In the genomic region with DNA sequence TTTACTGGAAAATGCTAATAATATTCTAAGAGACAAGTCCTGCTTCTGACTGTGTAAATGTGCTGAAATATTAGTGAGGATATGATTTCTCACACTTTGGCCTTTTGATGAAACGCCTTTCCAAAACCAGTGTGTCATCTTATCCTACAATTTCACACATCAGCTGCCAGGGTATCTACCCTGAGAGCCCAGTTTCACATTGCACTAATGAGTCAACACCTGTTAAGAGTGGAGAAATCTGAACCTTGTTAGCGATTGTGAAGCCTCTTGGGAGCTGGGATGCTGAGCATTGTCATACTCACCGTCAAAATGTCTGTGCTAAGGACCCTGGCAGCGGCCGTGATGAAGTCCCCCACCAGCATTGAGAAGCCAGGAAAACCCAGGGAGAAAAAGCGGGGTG, we compare ENCODE assay signal across 12 cellular contexts.
DNase-seq lines count a peak whose midpoint lies in the region; ATAC-seq and TF ChIP-seq lines count a peak whose summit lies in the region.
"Had no signal": no experiment of that assay in that cellular context is flagged by ENCODE, and none has a peak within 500 bp of the region (broad histone marks: within the 10 kb centered on the region; RNA-seq: fewer than 3 reads in every experiment).

No MANE protein-coding gene starts in this region.

- H3K36me3 Mint-ChIP-seq in activated CD4-positive, alpha-beta T cell treated with anti-CD3 and anti-CD28 coated beads, Interleukin-2, amount 10 ng/mL, durations not matched to agents 24 days and 14 days (ENCODE audit: low read depth): peaks cover 35% of the 10 kb centered on the region
- peaks cover 24% of the 10 kb centered on the region for H3K36me3 Mint-ChIP-seq in activated CD4-positive, alpha-beta T cell treated with anti-CD3 and anti-CD28 coated beads, Interleukin-2, amount 10 ng/mL, durations not matched to agents 7 days and 5 days (ENCODE audit: low read depth)
- peaks cover 5% of the 10 kb centered on the region for H3K36me3 Mint-ChIP-seq in natural killer cell treated with Interleukin-12 subunit alpha and Interleukin-12 subunit beta and Interleukin-15 and Interleukin-18, amount 100 ng/mL, for 72 hours

- H3K27me3 Mint-ChIP-seq in activated CD4-positive, alpha-beta T cell treated with anti-CD3 and anti-CD28 coated beads, Interleukin-2, amount 10 ng/mL, durations not matched to agents 24 days and 14 days: no peaks in the 10 kb centered on the region
- H3K27me3 Mint-ChIP-seq in activated CD4-positive, alpha-beta T cell treated with anti-CD3 and anti-CD28 coated beads, Interleukin-2, amount 10 ng/mL, durations not matched to agents 7 days and 5 days: no peaks in the 10 kb centered on the region
- H3K27me3 Mint-ChIP-seq in natural killer cell treated with Interleukin-12 subunit alpha and Interleukin-12 subunit beta and Interleukin-15 and Interleukin-18, amount 100 ng/mL, for 72 hours: no peaks in the 10 kb centered on the region

- H3K9me3 Mint-ChIP-seq in activated CD4-positive, alpha-beta T cell treated with anti-CD3 and anti-CD28 coated beads, Interleukin-2, amount 10 ng/mL, durations not matched to agents 24 days and 14 days: peaks cover 3% of the 10 kb centered on the region
- no peaks in the 10 kb centered on the region for H3K9me3 Mint-ChIP-seq in activated CD4-positive, alpha-beta T cell treated with anti-CD3 and anti-CD28 coated beads, Interleukin-2, amount 10 ng/mL, durations not matched to agents 7 days and 5 days
- no peaks in the 10 kb centered on the region for H3K9me3 Mint-ChIP-seq in natural killer cell treated with Interleukin-12 subunit alpha and Interleukin-12 subunit beta and Interleukin-15 and Interleukin-18, amount 100 ng/mL, for 72 hours

- CTCF ChIA-PET in activated CD4-positive, alpha-beta T cell treated with anti-CD3 and anti-CD28 coated beads, Interleukin-2, amount 10 ng/mL, durations not matched to agents 7 days and 5 days (lab: Charles Lee): interaction anchor here (0.7 kb wide), 1 partner anchor 10 kb away, joined by 3 read pairs; no protein-coding TSS in a partner anchor
- CTCF ChIA-PET in RWPE1 (lab: Yijun Ruan, JAX): no interaction called here

- peak; percentile 49 to 61 for ATAC-seq in natural killer cell treated with Interleukin-12 subunit alpha and Interleukin-12 subunit beta and Interleukin-15 and Interleukin-18, amount 100 ng/mL, for 72 hours
- ATAC-seq in GM18520 (IDR thresholded peaks at IDR 0.05; ENCODE audit: unreplicated experiment) (no peak), GM18861 (IDR thresholded peaks at IDR 0.05; ENCODE audit: unreplicated experiment) (no peak)
- ATAC-seq: K562 had no signal

- intact Hi-C loops in activated CD4-positive, alpha-beta T cell treated with anti-CD3 and anti-CD28 coated beads, Interleukin-2, amount 10 ng/mL, durations not matched to agents 24 days and 14 days (cut with micrococcal nuclease): loop anchor here (2.0 kb wide), 1 partner anchor 50 kb away; no protein-coding TSS in a partner anchor

- POLR2A ChIA-PET in activated CD4-positive, alpha-beta T cell treated with anti-CD3 and anti-CD28 coated beads, Interleukin-2, amount 10 ng/mL, durations not matched to agents 7 days and 5 days (lab: Charles Lee): no interaction called here
- POLR2A ChIA-PET in RWPE1 (lab: Yijun Ruan, JAX; ENCODE audit: low non-redundant PET): no interaction called here

- no peak overlapping the region for H3K4me3 Mint-ChIP-seq in activated CD4-positive, alpha-beta T cell treated with anti-CD3 and anti-CD28 coated beads, Interleukin-2, amount 10 ng/mL, durations not matched to agents 24 days and 14 days
- no peak overlapping the region for H3K4me3 Mint-ChIP-seq in activated CD4-positive, alpha-beta T cell treated with anti-CD3 and anti-CD28 coated beads, Interleukin-2, amount 10 ng/mL, durations not matched to agents 7 days and 5 days
- H3K4me3 Mint-ChIP-seq in natural killer cell treated with Interleukin-12 subunit alpha and Interleukin-12 subunit beta and Interleukin-15 and Interleukin-18, amount 100 ng/mL, for 72 hours: no peak overlapping the region

- peaks cover 26% of the 10 kb centered on the region for H3K4me1 Mint-ChIP-seq in activated CD4-positive, alpha-beta T cell treated with anti-CD3 and anti-CD28 coated beads, Interleukin-2, amount 10 ng/mL, durations not matched to agents 24 days and 14 days
- H3K4me1 Mint-ChIP-seq in activated CD4-positive, alpha-beta T cell treated with anti-CD3 and anti-CD28 coated beads, Interleukin-2, amount 10 ng/mL, durations not matched to agents 7 days and 5 days: peaks cover 12% of the 10 kb centered on the region
- peaks cover 23 to 24% of the 10 kb centered on the region in 2 donors for H3K4me1 Mint-ChIP-seq in natural killer cell treated with Interleukin-12 subunit alpha and Interleukin-12 subunit beta and Interleukin-15 and Interleukin-18, amount 100 ng/mL, for 72 hours (ENCODE audit: low read depth in 2 of 2)

- no peak for TF ChIP-seq CTCF in RWPE1 (conservative IDR thresholded peaks at IDR 0.05; ENCODE audit: low read depth)

- peak overlapping the region; percentile 76 for H3K27ac Mint-ChIP-seq in activated CD4-positive, alpha-beta T cell treated with anti-CD3 and anti-CD28 coated beads, Interleukin-2, amount 10 ng/mL, durations not matched to agents 24 days and 14 days
- H3K27ac Mint-ChIP-seq in activated CD4-positive, alpha-beta T cell treated with anti-CD3 and anti-CD28 coated beads, Interleukin-2, amount 10 ng/mL, durations not matched to agents 7 days and 5 days: no peak overlapping the region
- peak overlapping the region in 1 of 2 donors; percentile 31 for H3K27ac Mint-ChIP-seq in natural killer cell treated with Interleukin-12 subunit alpha and Interleukin-12 subunit beta and Interleukin-15 and Interleukin-18, amount 100 ng/mL, for 72 hours

- DNase-seq in activated CD4-positive, alpha-beta T cell treated with anti-CD3 and anti-CD28 coated beads, Interleukin-2, amount 10 ng/mL, durations not matched to agents 24 days and 14 days: no peak
- DNase-seq in activated CD4-positive, alpha-beta T cell treated with anti-CD3 and anti-CD28 coated beads, Interleukin-2, amount 10 ng/mL, durations not matched to agents 7 days and 5 days: no peak
- DNase-seq in LHCN-M2 (ENCODE audit: low read depth): peak; percentile 72
- peak; percentile 27 for DNase-seq in RWPE1 (ENCODE audit: low spot score)
- DNase-seq in natural killer cell treated with Interleukin-12 subunit alpha and Interleukin-12 subunit beta and Interleukin-15 and Interleukin-18, amount 100 ng/mL, for 72 hours (ENCODE audit: low spot score): no peak
- no peak for DNase-seq in pons (ENCODE audit: low spot score)
- DNase-seq: SHP77 treated with DMSO at 0.1 percent for 48 hours; stimulated activated CD4-positive, alpha-beta T cell treated with anti-CD3 and anti-CD28 coated beads, Interleukin-15, amount 100 ng/mL, for 24 hours; WERI-Rb-1 had no signal

- no peak overlapping the region for H3K27ac ChIP-seq in RWPE1
- H3K27ac ChIP-seq: WERI-Rb-1 had no signal

Comparison
In these comparisons a context has a peak if more than half of its experiments do, and no peak if none do; other contexts are left out.
1. DNase-seq: peak in LHCN-M2 (single experiment) and RWPE1 (single experiment); none in activated CD4-positive, alpha-beta T cell treated with anti-CD3 and anti-CD28 coated beads, Interleukin-2, amount 10 ng/mL, durations not matched to agents 24 days and 14 days (single experiment), activated CD4-positive, alpha-beta T cell treated with anti-CD3 and anti-CD28 coated beads, Interleukin-2, amount 10 ng/mL, durations not matched to agents 7 days and 5 days (single experiment), natural killer cell treated with Interleukin-12 subunit alpha and Interleukin-12 subunit beta and Interleukin-15 and Interleukin-18, amount 100 ng/mL, for 72 hours (single experiment) and pons (single experiment).
2. ATAC-seq: peak in natural killer cell treated with Interleukin-12 subunit alpha and Interleukin-12 subunit beta and Interleukin-15 and Interleukin-18, amount 100 ng/mL, for 72 hours (2 of 2); none in GM18520 (single experiment) and GM18861 (single experiment).